ENCODE assay signal across 15 cellular contexts in genomic region chr12:8909752-8910151, GRCh38. TPM values are rescaled to one million over a fixed set of nuclear protein-coding genes. Genes with fewer than 3 reads are reported as not detected.
DNase-seq lines count a peak whose midpoint lies in the region; ATAC-seq and TF ChIP-seq lines count a peak whose summit lies in the region.
"Had no signal": no experiment of that assay in that cellular context is flagged by ENCODE, and none has a peak within 500 bp of the region (broad histone marks: within the 10 kb centered on the region; RNA-seq: fewer than 3 reads in every experiment).

No MANE protein-coding gene starts in this region.

- H4K8ac ChIP-seq in mesendoderm (ENCODE audit: low read depth, low read length): no peak overlapping the region

- H2AK5ac ChIP-seq in mesendoderm (ENCODE audit: low read length): no peak overlapping the region

- H3K27me3 ChIP-seq in HUES48 (ENCODE audit: control insufficient read depth, insufficient read depth, low read length) (no peaks in the 10 kb centered on the region), endodermal cell (ENCODE audit: control insufficient read depth, insufficient read depth, low read length, poor library complexity, severe bottlenecking) (no peaks in the 10 kb centered on the region), mesendoderm (ENCODE audit: insufficient read depth, low read length, poor library complexity) (no peaks in the 10 kb centered on the region)

- H3K36me3 Mint-ChIP-seq in endodermal cell (ENCODE audit: low read depth) (no peaks in the 10 kb centered on the region), CD14-positive monocyte (no peaks in the 10 kb centered on the region)

- no peak overlapping the region for H3K4me2 ChIP-seq in mesendoderm (ENCODE audit: low read length)

- TF ChIP-seq CTCF in endodermal cell (conservative IDR thresholded peaks at IDR 0.05) (no peak), CD14-positive monocyte (IDR thresholded peaks at IDR 0.05) (no peak)

- no peak overlapping the region for H3K23ac ChIP-seq in mesendoderm (ENCODE audit: low read length)

- peak overlapping the region; percentile 2; the same call in 1 of the 2 replicates for H3K9ac ChIP-seq in HUES48 (ENCODE audit: low read depth, low read length)
- no peak overlapping the region for H3K9ac ChIP-seq in endodermal cell (ENCODE audit: extremely low read depth, low read length, poor library complexity, severe bottlenecking)
- H3K9ac ChIP-seq in mesendoderm (ENCODE audit: low read length): no peak overlapping the region

- H3K9me3 Mint-ChIP-seq in endodermal cell: no peaks in the 10 kb centered on the region
- no peaks in the 10 kb centered on the region for H3K9me3 Mint-ChIP-seq in CD14-positive monocyte
- H3K9me3 Mint-ChIP-seq: CD4-positive, alpha-beta memory T cell had no signal

- DNase-seq in endodermal cell (peak; percentile 53), mesendoderm (peak; percentile 40), HuH-7.5 (ENCODE audit: low spot score) (no peak), CD14-positive monocyte (ENCODE audit: low spot score) (no peak), NCI-H2029 treated with DMSO at 0.1 percent for 48 hours (lab: John Stamatoyannopoulos, UW) (no peak)
- DNase-seq: ACHN; C1 segment of cervical spinal cord; CD4-positive, alpha-beta memory T cell; DMS79; H7 had no signal

- H3K9me3 ChIP-seq in HUES48 (ENCODE audit: control insufficient read depth, insufficient read depth, low read length) (no peaks in the 10 kb centered on the region), endodermal cell (ENCODE audit: control insufficient read depth, low read length) (no peaks in the 10 kb centered on the region)

- H3K36me3 ChIP-seq in HUES48 (ENCODE audit: control insufficient read depth, insufficient read depth, low read length) (no peaks in the 10 kb centered on the region), endodermal cell (ENCODE audit: control insufficient read depth, insufficient read depth, low read length) (no peaks in the 10 kb centered on the region), mesendoderm (ENCODE audit: control insufficient read depth, insufficient read depth, low read length) (no peaks in the 10 kb centered on the region)

- no peak overlapping the region for H4K5ac ChIP-seq in mesendoderm (ENCODE audit: low read length)

- intact Hi-C loops in CD14-positive monocyte (cut with micrococcal nuclease): no loop called here

- 91 to 97% methylated on average over 3 to 5 of the region's 5 CpGs for WGBS in endodermal cell (ENCODE audit: insufficient coverage in 1 of 2, insufficient read length in 1 of 2), 2 experiments
- whole genome bisulfite sequencing in mesendoderm (ENCODE audit: extremely low coverage, insufficient coverage, low lambda C conversion rate): no CpG with 5 or more reads among the region's 5 CpGs

- H2BK15ac ChIP-seq in mesendoderm (replicated peaks; ENCODE audit: low read depth): no peak overlapping the region

- H3K27ac Mint-ChIP-seq in endodermal cell (peak overlapping the region; percentile 60), CD14-positive monocyte (no peak overlapping the region)
- H3K27ac Mint-ChIP-seq: B cell; CD4-positive, alpha-beta memory T cell had no signal

- peak overlapping the region; percentile 98 for H3K27ac ChIP-seq in HUES48 (ENCODE audit: low read depth, low read length)
- H3K27ac ChIP-seq in endodermal cell (ENCODE audit: low read depth, low read length): no peak overlapping the region
- no peak overlapping the region for H3K27ac ChIP-seq in mesendoderm (ENCODE audit: low read depth, low read length)

- H3K4ac ChIP-seq in mesendoderm (ENCODE audit: low read depth, low read length): no peak overlapping the region

- H2BK5ac ChIP-seq in mesendoderm (ENCODE audit: low read length): no peak overlapping the region

- peak overlapping the region; percentile 4 for H2BK120ac ChIP-seq in mesendoderm (ENCODE audit: low read depth, low read length)

- no peak overlapping the region for H3K4me3 Mint-ChIP-seq in endodermal cell
- H3K4me3 Mint-ChIP-seq in CD14-positive monocyte: no peak overlapping the region
- H3K4me3 Mint-ChIP-seq: B cell; CD4-positive, alpha-beta memory T cell had no signal

- H3K79me1 ChIP-seq in mesendoderm (ENCODE audit: low read length): no peaks in the 10 kb centered on the region

- peak overlapping the region; percentile 68 for H3K18ac ChIP-seq in mesendoderm (ENCODE audit: low read length)

- H3K4me3 ChIP-seq in HUES48 (ENCODE audit: low read depth, low read length): no peak overlapping the region
- H3K4me3 ChIP-seq in endodermal cell (ENCODE audit: low read length): no peak overlapping the region
- no peak overlapping the region for H3K4me3 ChIP-seq in mesendoderm (ENCODE audit: low read length)
- H3K4me3 ChIP-seq: GM12878, K562 had no signal

- H3K4me1 ChIP-seq in HUES48 (ENCODE audit: control insufficient read depth, insufficient read depth, low read length) (peaks cover 64% of the 10 kb centered on the region), endodermal cell (ENCODE audit: control insufficient read depth, insufficient read depth, low read length) (peaks cover 11% of the 10 kb centered on the region), mesendoderm (ENCODE audit: control insufficient read depth, low read depth, low read length) (peaks cover 5% of the 10 kb centered on the region)

- H3K4me1 Mint-ChIP-seq in endodermal cell (peaks cover 62% of the 10 kb centered on the region), CD14-positive monocyte (peaks cover 9% of the 10 kb centered on the region)

- ATAC-seq in GM18858 (IDR thresholded peaks at IDR 0.05; ENCODE audit: unreplicated experiment): no peak
- ATAC-seq: GM12878, K562 had no signal

- H3K79me2 ChIP-seq in mesendoderm (ENCODE audit: control insufficient read depth, insufficient read depth, low read length): no peaks in the 10 kb centered on the region

- no peak overlapping the region for H3K56ac ChIP-seq in mesendoderm (ENCODE audit: low read length)

- H3K27me3 Mint-ChIP-seq in endodermal cell (ENCODE audit: insufficient read depth): no peaks in the 10 kb centered on the region
- peaks cover 0 to 5% (median 3%) of the 10 kb centered on the region in 3 donors for H3K27me3 Mint-ChIP-seq in CD14-positive monocyte (ENCODE audit: low read depth in 3 of 3)
- H3K27me3 Mint-ChIP-seq: B cell; CD4-positive, alpha-beta memory T cell had no signal

RNA-seq across cellular contexts. Expression of gene PHC1, which starts 4.6 kb away (rescaled TPM):
- 100 to 1,000 TPM; 100 to 538 TPM for total RNA-seq in endodermal cell
- polyA plus RNA-seq in endodermal cell (2013, experiment 1 of 2): 128 TPM
- 90.0 TPM for polyA plus RNA-seq in endodermal cell (2013, experiment 2 of 2)
- 407 TPM for polyA plus RNA-seq in mesendoderm (2013, experiment 1 of 2)
- polyA plus RNA-seq in mesendoderm (2013, experiment 2 of 2): 429 TPM
- 1 to 10 TPM in 1 of 2 donors, under 1 TPM in 1; 0.58 to 1.4 TPM for polyA plus RNA-seq in CD14-positive monocyte

RNA-seq across cellular contexts. Expression of gene M6PR, which starts 39.7 kb away (rescaled TPM):
- total RNA-seq in endodermal cell: 100 to 1,000 TPM; 116 to 255 TPM
- 90.8 TPM for polyA plus RNA-seq in endodermal cell (2013, experiment 1 of 2)
- 86.5 TPM for polyA plus RNA-seq in endodermal cell (2013, experiment 2 of 2)
- 99.7 TPM for polyA plus RNA-seq in mesendoderm (2013, experiment 1 of 2)
- polyA plus RNA-seq in mesendoderm (2013, experiment 2 of 2): 96.3 TPM
- polyA plus RNA-seq in CD14-positive monocyte: 100 to 1,000 TPM; 268 to 285 TPM

Comparison
In these comparisons a context has a peak if more than half of its experiments do, and no peak if none do; other contexts are left out.
1. DNase-seq: peak in endodermal cell (single experiment) and mesendoderm (single experiment); none in HuH-7.5 (single experiment), CD14-positive monocyte (single experiment) and NCI-H2029 treated with DMSO at 0.1 percent for 48 hours (single experiment).